In the genomic region with DNA sequence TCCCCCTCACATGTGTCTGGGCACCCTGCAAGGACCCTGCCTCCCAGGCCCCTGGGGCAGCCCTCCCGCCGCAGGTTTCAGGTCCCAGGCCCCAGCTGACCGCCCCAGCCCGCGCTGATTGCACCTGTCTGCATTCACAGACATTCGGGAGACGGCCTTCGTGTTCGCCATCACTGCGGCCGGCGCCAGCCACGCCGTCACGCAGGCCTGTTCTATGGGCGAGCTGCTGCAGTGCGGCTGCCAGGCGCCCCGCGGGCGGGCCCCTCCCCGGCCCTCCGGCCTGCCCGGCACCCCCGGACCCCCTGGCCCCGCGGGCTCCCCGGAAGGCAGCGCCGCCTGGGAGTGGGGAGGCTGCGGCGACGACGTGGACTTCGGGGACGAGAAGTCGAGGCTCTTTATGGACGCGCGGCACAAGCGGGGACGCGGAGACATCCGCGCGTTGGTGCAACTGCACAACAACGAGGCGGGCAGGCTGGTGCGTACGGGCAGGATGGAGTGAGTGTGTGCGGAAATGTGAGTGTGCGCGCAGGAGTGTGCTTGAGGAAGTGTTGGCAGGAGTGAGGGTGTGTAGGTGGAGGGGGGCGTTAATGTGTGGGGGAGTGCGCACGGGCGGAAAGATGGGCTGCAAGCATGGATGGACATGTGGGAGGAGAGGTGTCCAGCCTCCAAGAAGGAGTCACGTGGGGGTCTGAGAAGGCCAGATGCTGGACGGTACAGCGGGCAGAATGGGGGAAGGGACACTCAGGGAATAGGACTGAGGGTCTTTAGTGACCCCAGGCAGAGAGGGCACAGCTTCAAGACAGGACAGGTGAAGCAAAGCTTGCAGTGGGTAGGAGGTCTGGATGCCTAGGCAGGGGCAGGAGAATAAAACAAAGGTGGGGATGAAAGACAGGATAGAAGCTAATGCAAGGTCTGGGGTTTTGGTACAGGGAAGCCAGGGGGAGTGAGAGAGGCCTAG, we compare ENCODE assay signal across 2 cellular contexts.
A peak's percentile ranks its signal among the peaks of the same experiment; 100 is the strongest.
TF ChIP-seq lines count a peak whose summit lies in the region.

No MANE protein-coding gene starts in this region.

TF ChIP-seq in H1, 55 proteins besides CTCF, POLR2A, EP300 and RAD21:
- TF ChIP-seq SIRT6 (IDR thresholded peaks at IDR 0.05; ENCODE audit: low read length) (no peak), RNF2 (IDR thresholded peaks at IDR 0.05; ENCODE audit: borderline replicate concordance, low read depth, low read length, missing control alignments, poor library complexity, severe bottlenecking) (peak; percentile 81), SUZ12 (IDR thresholded peaks at IDR 0.05; ENCODE audit: low read length) (peak; percentile 98), EZH2 (IDR thresholded peaks at IDR 0.05; ENCODE audit: low read depth, low read length, severe bottlenecking) (peak; percentile 96), PHF8 (conservative IDR thresholded peaks at IDR 0.05; ENCODE audit: low read depth, low read length) (no peak), CBX8 (IDR thresholded peaks at IDR 0.05; ENCODE audit: borderline replicate concordance, low read depth, low read length) (0 out of 2 replicates have a peak, but pooled peaks have one; percentile 43), SP1 (IDR thresholded peaks at IDR 0.05; ENCODE audit: low read depth, low read length) (no peak), ZNF274 (IDR thresholded peaks at IDR 0.05; ENCODE audit: borderline replicate concordance, extremely low read depth, low read length) (no peak)
- TF ChIP-seq, protein P1, sequence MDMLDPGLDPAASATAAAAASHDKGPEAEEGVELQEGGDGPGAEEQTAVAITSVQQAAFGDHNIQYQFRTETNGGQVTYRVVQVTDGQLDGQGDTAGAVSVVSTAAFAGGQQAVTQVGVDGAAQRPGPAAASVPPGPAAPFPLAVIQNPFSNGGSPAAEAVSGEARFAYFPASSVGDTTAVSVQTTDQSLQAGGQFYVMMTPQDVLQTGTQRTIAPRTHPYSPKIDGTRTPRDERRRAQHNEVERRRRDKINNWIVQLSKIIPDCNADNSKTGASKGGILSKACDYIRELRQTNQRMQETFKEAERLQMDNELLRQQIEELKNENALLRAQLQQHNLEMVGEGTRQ (IDR thresholded peaks at IDR 0.05; ENCODE audit: low read length): 0 out of 2 replicates have a peak, but pooled peaks have one; percentile 13

TF ChIP-seq in SK-N-SH treated with all-trans-retinoic acid at 6 μM for 48 hours, 23 proteins besides CTCF, POLR2A, EP300 and RAD21:
- TF ChIP-seq ZC3H10 (CRISPR knock-in tag; IDR thresholded peaks at IDR 0.05): no peak
TF ChIP-seq in SK-N-SH treated with all-trans-retinoic acid at 6 μM for 48 hours: peak in this region for 0.
